1 cellular context compared by ENCODE assay signal in genomic region chr5:91381774-91382492, GRCh38.
TF ChIP-seq lines count a peak whose summit lies in the region.

No MANE protein-coding gene starts in this region.

TF ChIP-seq in K562, 482 proteins besides CTCF, POLR2A, EP300 and RAD21 (continues in another document):
- TF ChIP-seq ATF3 (IDR thresholded peaks at IDR 0.05) (peak; percentile 68), ATF3 (CRISPR knock-in tag; conservative IDR thresholded peaks at IDR 0.05) (no peak), ZNF140 (CRISPR knock-in tag; IDR thresholded peaks at IDR 0.05) (no peak), NONO (IDR thresholded peaks at IDR 0.05; ENCODE audit: low read depth in 2 of 2, low read length in 1 of 2) (no peak), MCM5 (IDR thresholded peaks at IDR 0.05; ENCODE audit: low read depth) (no peak), ZSCAN32 (CRISPR knock-in tag; IDR thresholded peaks at IDR 0.05) (no peak), JUND (IDR thresholded peaks at IDR 0.05; ENCODE audit: borderline replicate concordance, low read depth, low read length) (peak; percentile 60; the same call in 1 of the 2 replicates), JUND (tag; IDR thresholded peaks at IDR 0.05; ENCODE audit: borderline replicate concordance, low read depth, low read length) (no peak), SMC3 (conservative IDR thresholded peaks at IDR 0.05; ENCODE audit: insufficient read depth, low read depth, low read length) (no peak), GABPB2 (CRISPR knock-in tag; conservative IDR thresholded peaks at IDR 0.05) (no peak), CREB5 (CRISPR knock-in tag; IDR thresholded peaks at IDR 0.05) (peak; percentile 45; the same call in 1 of the 2 replicates), FOSL1 (tag; conservative IDR thresholded peaks at IDR 0.05) (peak; percentile 41; the same call in 1 of the 2 replicates), ZNF668 (CRISPR knock-in tag; IDR thresholded peaks at IDR 0.05) (no peak), FOXA1 (IDR thresholded peaks at IDR 0.05; ENCODE audit: borderline replicate concordance) (no peak), TRIM24 (IDR thresholded peaks at IDR 0.05) (peak in 1 of 2 experiments; percentile 62; a peak in 2 of 4 replicates), PRMT5 (CRISPR knock-in tag; IDR thresholded peaks at IDR 0.05) (no peak), ARNT (IDR thresholded peaks at IDR 0.05) (peak in 1 of 2 experiments; percentile 21; a peak in 1 of 4 replicates), ZKSCAN8 (CRISPR knock-in tag; IDR thresholded peaks at IDR 0.05) (no peak), VEZF1 (CRISPR knock-in tag; IDR thresholded peaks at IDR 0.05) (peak; percentile 95)
- TF ChIP-seq, protein P1, sequence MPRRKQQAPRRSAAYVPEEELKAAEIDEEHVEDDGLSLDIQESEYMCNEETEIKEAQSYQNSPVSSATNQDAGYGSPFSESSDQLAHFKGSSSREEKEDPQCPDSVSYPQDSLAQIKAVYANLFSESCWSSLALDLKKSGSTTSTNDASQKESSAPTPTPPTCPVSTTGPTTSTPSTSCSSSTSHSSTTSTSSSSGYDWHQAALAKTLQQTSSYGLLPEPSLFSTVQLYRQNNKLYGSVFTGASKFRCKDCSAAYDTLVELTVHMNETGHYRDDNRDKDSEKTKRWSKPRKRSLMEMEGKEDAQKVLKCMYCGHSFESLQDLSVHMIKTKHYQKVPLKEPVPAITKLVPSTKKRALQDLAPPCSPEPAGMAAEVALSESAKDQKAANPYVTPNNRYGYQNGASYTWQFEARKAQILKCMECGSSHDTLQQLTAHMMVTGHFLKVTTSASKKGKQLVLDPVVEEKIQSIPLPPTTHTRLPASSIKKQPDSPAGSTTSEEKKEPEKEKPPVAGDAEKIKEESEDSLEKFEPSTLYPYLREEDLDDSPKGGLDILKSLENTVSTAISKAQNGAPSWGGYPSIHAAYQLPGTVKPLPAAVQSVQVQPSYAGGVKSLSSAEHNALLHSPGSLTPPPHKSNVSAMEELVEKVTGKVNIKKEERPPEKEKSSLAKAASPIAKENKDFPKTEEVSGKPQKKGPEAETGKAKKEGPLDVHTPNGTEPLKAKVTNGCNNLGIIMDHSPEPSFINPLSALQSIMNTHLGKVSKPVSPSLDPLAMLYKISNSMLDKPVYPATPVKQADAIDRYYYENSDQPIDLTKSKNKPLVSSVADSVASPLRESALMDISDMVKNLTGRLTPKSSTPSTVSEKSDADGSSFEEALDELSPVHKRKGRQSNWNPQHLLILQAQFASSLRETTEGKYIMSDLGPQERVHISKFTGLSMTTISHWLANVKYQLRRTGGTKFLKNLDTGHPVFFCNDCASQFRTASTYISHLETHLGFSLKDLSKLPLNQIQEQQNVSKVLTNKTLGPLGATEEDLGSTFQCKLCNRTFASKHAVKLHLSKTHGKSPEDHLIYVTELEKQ (CRISPR knock-in tag; IDR thresholded peaks at IDR 0.05), result no peak
- TF ChIP-seq, protein P2, sequence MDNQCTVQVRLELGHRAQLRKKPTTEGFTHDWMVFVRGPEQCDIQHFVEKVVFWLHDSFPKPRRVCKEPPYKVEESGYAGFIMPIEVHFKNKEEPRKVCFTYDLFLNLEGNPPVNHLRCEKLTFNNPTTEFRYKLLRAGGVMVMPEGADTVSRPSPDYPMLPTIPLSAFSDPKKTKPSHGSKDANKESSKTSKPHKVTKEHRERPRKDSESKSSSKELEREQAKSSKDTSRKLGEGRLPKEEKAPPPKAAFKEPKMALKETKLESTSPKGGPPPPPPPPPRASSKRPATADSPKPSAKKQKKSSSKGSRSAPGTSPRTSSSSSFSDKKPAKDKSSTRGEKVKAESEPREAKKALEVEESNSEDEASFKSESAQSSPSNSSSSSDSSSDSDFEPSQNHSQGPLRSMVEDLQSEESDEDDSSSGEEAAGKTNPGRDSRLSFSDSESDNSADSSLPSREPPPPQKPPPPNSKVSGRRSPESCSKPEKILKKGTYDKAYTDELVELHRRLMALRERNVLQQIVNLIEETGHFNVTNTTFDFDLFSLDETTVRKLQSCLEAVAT (IDR thresholded peaks at IDR 0.05), result peak; percentile 95 to 96
- TF ChIP-seq, protein P3, sequence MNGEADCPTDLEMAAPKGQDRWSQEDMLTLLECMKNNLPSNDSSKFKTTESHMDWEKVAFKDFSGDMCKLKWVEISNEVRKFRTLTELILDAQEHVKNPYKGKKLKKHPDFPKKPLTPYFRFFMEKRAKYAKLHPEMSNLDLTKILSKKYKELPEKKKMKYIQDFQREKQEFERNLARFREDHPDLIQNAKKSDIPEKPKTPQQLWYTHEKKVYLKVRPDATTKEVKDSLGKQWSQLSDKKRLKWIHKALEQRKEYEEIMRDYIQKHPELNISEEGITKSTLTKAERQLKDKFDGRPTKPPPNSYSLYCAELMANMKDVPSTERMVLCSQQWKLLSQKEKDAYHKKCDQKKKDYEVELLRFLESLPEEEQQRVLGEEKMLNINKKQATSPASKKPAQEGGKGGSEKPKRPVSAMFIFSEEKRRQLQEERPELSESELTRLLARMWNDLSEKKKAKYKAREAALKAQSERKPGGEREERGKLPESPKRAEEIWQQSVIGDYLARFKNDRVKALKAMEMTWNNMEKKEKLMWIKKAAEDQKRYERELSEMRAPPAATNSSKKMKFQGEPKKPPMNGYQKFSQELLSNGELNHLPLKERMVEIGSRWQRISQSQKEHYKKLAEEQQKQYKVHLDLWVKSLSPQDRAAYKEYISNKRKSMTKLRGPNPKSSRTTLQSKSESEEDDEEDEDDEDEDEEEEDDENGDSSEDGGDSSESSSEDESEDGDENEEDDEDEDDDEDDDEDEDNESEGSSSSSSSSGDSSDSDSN (IDR thresholded peaks at IDR 0.05; ENCODE audit: borderline replicate concordance in 1 of 2, low read depth in 2 of 2, low read length in 2 of 2), result no peak
- TF ChIP-seq, protein P4, sequence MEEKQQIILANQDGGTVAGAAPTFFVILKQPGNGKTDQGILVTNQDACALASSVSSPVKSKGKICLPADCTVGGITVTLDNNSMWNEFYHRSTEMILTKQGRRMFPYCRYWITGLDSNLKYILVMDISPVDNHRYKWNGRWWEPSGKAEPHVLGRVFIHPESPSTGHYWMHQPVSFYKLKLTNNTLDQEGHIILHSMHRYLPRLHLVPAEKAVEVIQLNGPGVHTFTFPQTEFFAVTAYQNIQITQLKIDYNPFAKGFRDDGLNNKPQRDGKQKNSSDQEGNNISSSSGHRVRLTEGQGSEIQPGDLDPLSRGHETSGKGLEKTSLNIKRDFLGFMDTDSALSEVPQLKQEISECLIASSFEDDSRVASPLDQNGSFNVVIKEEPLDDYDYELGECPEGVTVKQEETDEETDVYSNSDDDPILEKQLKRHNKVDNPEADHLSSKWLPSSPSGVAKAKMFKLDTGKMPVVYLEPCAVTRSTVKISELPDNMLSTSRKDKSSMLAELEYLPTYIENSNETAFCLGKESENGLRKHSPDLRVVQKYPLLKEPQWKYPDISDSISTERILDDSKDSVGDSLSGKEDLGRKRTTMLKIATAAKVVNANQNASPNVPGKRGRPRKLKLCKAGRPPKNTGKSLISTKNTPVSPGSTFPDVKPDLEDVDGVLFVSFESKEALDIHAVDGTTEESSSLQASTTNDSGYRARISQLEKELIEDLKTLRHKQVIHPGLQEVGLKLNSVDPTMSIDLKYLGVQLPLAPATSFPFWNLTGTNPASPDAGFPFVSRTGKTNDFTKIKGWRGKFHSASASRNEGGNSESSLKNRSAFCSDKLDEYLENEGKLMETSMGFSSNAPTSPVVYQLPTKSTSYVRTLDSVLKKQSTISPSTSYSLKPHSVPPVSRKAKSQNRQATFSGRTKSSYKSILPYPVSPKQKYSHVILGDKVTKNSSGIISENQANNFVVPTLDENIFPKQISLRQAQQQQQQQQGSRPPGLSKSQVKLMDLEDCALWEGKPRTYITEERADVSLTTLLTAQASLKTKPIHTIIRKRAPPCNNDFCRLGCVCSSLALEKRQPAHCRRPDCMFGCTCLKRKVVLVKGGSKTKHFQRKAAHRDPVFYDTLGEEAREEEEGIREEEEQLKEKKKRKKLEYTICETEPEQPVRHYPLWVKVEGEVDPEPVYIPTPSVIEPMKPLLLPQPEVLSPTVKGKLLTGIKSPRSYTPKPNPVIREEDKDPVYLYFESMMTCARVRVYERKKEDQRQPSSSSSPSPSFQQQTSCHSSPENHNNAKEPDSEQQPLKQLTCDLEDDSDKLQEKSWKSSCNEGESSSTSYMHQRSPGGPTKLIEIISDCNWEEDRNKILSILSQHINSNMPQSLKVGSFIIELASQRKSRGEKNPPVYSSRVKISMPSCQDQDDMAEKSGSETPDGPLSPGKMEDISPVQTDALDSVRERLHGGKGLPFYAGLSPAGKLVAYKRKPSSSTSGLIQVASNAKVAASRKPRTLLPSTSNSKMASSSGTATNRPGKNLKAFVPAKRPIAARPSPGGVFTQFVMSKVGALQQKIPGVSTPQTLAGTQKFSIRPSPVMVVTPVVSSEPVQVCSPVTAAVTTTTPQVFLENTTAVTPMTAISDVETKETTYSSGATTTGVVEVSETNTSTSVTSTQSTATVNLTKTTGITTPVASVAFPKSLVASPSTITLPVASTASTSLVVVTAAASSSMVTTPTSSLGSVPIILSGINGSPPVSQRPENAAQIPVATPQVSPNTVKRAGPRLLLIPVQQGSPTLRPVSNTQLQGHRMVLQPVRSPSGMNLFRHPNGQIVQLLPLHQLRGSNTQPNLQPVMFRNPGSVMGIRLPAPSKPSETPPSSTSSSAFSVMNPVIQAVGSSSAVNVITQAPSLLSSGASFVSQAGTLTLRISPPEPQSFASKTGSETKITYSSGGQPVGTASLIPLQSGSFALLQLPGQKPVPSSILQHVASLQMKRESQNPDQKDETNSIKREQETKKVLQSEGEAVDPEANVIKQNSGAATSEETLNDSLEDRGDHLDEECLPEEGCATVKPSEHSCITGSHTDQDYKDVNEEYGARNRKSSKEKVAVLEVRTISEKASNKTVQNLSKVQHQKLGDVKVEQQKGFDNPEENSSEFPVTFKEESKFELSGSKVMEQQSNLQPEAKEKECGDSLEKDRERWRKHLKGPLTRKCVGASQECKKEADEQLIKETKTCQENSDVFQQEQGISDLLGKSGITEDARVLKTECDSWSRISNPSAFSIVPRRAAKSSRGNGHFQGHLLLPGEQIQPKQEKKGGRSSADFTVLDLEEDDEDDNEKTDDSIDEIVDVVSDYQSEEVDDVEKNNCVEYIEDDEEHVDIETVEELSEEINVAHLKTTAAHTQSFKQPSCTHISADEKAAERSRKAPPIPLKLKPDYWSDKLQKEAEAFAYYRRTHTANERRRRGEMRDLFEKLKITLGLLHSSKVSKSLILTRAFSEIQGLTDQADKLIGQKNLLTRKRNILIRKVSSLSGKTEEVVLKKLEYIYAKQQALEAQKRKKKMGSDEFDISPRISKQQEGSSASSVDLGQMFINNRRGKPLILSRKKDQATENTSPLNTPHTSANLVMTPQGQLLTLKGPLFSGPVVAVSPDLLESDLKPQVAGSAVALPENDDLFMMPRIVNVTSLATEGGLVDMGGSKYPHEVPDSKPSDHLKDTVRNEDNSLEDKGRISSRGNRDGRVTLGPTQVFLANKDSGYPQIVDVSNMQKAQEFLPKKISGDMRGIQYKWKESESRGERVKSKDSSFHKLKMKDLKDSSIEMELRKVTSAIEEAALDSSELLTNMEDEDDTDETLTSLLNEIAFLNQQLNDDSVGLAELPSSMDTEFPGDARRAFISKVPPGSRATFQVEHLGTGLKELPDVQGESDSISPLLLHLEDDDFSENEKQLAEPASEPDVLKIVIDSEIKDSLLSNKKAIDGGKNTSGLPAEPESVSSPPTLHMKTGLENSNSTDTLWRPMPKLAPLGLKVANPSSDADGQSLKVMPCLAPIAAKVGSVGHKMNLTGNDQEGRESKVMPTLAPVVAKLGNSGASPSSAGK (IDR thresholded peaks at IDR 0.05), result 0 out of 2 replicates have a peak, but pooled peaks have one; percentile 27
- TF ChIP-seq, protein P5, sequence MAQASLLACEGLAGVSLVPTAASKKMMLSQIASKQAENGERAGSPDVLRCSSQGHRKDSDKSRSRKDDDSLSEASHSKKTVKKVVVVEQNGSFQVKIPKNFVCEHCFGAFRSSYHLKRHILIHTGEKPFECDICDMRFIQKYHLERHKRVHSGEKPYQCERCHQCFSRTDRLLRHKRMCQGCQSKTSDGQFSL (CRISPR knock-in tag; IDR thresholded peaks at IDR 0.05), result no peak
- TF ChIP-seq, protein P5 (tag; IDR thresholded peaks at IDR 0.05), result peak in 1 of 2 experiments; percentile 53; a peak in 1 of 4 replicates
